In the genomic region with DNA sequence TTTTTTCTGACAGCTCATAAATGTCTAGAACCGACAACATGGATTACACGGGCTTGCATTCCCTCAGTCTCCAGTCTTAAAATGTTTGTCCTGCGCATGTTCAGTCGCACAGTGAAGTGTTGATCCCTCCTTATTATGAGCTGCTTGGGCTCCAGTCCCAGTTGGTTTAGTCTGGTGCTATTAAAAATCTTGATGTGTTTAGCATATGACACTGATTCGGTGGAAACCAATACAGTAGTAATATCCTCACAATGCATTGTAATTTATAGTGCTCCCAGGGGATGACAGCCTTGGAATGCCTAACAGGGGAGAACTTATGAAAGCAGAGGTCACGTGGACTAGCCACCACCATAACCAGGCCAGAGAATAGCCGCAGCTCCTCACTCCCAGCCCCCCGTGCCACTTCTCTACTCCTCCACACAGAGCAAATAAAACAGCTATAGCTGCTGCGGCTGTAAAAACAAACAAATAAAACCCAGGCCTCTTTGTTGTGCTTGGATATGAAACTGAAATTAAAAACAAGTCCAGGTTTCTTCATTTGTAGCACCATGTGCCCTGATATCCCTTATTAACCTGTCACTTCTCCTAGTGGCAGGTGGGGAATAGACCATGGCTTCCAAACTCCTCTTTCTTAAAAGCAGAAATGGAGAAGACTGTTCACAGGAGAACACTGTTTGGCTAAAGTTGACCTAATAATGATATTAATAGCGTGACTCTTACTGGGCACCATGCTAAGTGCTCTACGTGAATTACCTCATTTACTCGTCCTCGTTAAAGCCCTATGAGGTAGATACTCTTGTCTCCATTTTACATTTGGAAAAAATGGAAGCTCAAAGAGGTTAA, we compare ENCODE assay signal across 1 cellular context.
TF ChIP-seq lines count a peak whose summit lies in the region.

No MANE protein-coding gene starts in this region.

TF ChIP-seq in HEK293, 187 proteins besides CTCF, POLR2A, EP300 and RAD21 (continued from another document and continues in another):
- TF ChIP-seq, protein P1, sequence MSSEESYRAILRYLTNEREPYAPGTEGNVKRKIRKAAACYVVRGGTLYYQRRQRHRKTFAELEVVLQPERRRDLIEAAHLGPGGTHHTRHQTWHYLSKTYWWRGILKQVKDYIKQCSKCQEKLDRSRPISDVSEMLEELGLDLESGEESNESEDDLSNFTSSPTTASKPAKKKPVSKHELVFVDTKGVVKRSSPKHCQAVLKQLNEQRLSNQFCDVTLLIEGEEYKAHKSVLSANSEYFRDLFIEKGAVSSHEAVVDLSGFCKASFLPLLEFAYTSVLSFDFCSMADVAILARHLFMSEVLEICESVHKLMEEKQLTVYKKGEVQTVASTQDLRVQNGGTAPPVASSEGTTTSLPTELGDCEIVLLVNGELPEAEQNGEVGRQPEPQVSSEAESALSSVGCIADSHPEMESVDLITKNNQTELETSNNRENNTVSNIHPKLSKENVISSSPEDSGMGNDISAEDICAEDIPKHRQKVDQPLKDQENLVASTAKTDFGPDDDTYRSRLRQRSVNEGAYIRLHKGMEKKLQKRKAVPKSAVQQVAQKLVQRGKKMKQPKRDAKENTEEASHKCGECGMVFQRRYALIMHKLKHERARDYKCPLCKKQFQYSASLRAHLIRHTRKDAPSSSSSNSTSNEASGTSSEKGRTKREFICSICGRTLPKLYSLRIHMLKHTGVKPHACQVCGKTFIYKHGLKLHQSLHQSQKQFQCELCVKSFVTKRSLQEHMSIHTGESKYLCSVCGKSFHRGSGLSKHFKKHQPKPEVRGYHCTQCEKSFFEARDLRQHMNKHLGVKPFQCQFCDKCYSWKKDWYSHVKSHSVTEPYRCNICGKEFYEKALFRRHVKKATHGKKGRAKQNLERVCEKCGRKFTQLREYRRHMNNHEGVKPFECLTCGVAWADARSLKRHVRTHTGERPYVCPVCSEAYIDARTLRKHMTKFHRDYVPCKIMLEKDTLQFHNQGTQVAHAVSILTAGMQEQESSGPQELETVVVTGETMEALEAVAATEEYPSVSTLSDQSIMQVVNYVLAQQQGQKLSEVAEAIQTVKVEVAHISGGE (tag by site-specific recombination; conservative IDR thresholded peaks at IDR 0.05; ENCODE audit: low read depth) = no peak
- TF ChIP-seq ZNF555 (tag by site-specific recombination; conservative IDR thresholded peaks at IDR 0.05) (no peak), ZNF426 (tag by site-specific recombination; IDR thresholded peaks at IDR 0.05) (no peak), SCRT2 (tag by site-specific recombination; IDR thresholded peaks at IDR 0.05) (no peak), ZNF76 (tag by site-specific recombination; IDR thresholded peaks at IDR 0.05; ENCODE audit: borderline replicate concordance, low read depth) (peak; percentile 45; the same call in 1 of the 2 replicates), ZXDB (tag by site-specific recombination; IDR thresholded peaks at IDR 0.05) (no peak), GLI2 (tag by site-specific recombination; IDR thresholded peaks at IDR 0.05; ENCODE audit: borderline replicate concordance, low read depth) (no peak), ZFHX2 (tag by site-specific recombination; conservative IDR thresholded peaks at IDR 0.05) (no peak; the same call in 1 of the 2 replicates), ZSCAN16 (tag by site-specific recombination; IDR thresholded peaks at IDR 0.05) (no peak), ZNF660 (tag by site-specific recombination; IDR thresholded peaks at IDR 0.05) (no peak), PRDM1 (tag by site-specific recombination; IDR thresholded peaks at IDR 0.05) (no peak), ZNF530 (tag by site-specific recombination; IDR thresholded peaks at IDR 0.05; ENCODE audit: low read depth) (no peak), SALL2 (tag by site-specific recombination; IDR thresholded peaks at IDR 0.05; ENCODE audit: borderline replicate concordance) (no peak), ZNF623 (tag by site-specific recombination; IDR thresholded peaks at IDR 0.05) (no peak), KLF9 (tag by site-specific recombination; IDR thresholded peaks at IDR 0.05; ENCODE audit: low read depth) (no peak), ZNF211 (tag by site-specific recombination; IDR thresholded peaks at IDR 0.05; ENCODE audit: low read depth) (no peak), ZNF777 (tag by site-specific recombination; IDR thresholded peaks at IDR 0.05; ENCODE audit: borderline replicate concordance) (no peak), ZNF140 (tag by site-specific recombination; IDR thresholded peaks at IDR 0.05) (no peak), ZNF354C (tag by site-specific recombination; IDR thresholded peaks at IDR 0.05; ENCODE audit: borderline replicate concordance, low read depth) (no peak), TCF7L2 (IDR thresholded peaks at IDR 0.05; ENCODE audit: borderline replicate concordance, low read depth, low read length) (no peak), KLF1 (tag by site-specific recombination; IDR thresholded peaks at IDR 0.05) (no peak), ZNF155 (tag by site-specific recombination; IDR thresholded peaks at IDR 0.05) (no peak), HOXA7 (CRISPR knock-in tag; IDR thresholded peaks at IDR 0.05; ENCODE audit: borderline replicate concordance) (no peak), ZNF266 (tag by site-specific recombination; IDR thresholded peaks at IDR 0.05; ENCODE audit: low read depth) (no peak), ZNF169 (tag by site-specific recombination; IDR thresholded peaks at IDR 0.05) (no peak), ZNF501 (tag by site-specific recombination; IDR thresholded peaks at IDR 0.05) (no peak), ZNF214 (tag by site-specific recombination; IDR thresholded peaks at IDR 0.05; ENCODE audit: borderline replicate concordance) (no peak), ZNF707 (tag by site-specific recombination; IDR thresholded peaks at IDR 0.05) (no peak), ZNF560 (tag by site-specific recombination; IDR thresholded peaks at IDR 0.05; ENCODE audit: borderline replicate concordance) (no peak), ZNF112 (tag by site-specific recombination; IDR thresholded peaks at IDR 0.05) (no peak), ZNF146 (tag by site-specific recombination; IDR thresholded peaks at IDR 0.05) (no peak), BCL11A (tag by site-specific recombination; IDR thresholded peaks at IDR 0.05; ENCODE audit: low read depth) (peak; percentile 74; the same call in 1 of the 2 replicates), ZNF510 (tag by site-specific recombination; IDR thresholded peaks at IDR 0.05; ENCODE audit: insufficient replicate concordance) (no peak), SCRT1 (tag by site-specific recombination; IDR thresholded peaks at IDR 0.05; ENCODE audit: borderline replicate concordance) (no peak), ZBTB1 (tag by site-specific recombination; IDR thresholded peaks at IDR 0.05) (no peak), ZNF184 (tag by site-specific recombination; IDR thresholded peaks at IDR 0.05) (0 out of 2 replicates have a peak, but pooled peaks have one; percentile 34)
- TF ChIP-seq, protein P2, sequence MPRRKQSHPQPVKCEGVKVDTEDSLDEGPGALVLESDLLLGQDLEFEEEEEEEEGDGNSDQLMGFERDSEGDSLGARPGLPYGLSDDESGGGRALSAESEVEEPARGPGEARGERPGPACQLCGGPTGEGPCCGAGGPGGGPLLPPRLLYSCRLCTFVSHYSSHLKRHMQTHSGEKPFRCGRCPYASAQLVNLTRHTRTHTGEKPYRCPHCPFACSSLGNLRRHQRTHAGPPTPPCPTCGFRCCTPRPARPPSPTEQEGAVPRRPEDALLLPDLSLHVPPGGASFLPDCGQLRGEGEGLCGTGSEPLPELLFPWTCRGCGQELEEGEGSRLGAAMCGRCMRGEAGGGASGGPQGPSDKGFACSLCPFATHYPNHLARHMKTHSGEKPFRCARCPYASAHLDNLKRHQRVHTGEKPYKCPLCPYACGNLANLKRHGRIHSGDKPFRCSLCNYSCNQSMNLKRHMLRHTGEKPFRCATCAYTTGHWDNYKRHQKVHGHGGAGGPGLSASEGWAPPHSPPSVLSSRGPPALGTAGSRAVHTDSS (tag by site-specific recombination; IDR thresholded peaks at IDR 0.05) = no peak
- TF ChIP-seq, protein P3, sequence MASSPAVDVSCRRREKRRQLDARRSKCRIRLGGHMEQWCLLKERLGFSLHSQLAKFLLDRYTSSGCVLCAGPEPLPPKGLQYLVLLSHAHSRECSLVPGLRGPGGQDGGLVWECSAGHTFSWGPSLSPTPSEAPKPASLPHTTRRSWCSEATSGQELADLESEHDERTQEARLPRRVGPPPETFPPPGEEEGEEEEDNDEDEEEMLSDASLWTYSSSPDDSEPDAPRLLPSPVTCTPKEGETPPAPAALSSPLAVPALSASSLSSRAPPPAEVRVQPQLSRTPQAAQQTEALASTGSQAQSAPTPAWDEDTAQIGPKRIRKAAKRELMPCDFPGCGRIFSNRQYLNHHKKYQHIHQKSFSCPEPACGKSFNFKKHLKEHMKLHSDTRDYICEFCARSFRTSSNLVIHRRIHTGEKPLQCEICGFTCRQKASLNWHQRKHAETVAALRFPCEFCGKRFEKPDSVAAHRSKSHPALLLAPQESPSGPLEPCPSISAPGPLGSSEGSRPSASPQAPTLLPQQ (tag by site-specific recombination; IDR thresholded peaks at IDR 0.05) = peak; percentile 51; the same call in 1 of the 2 replicates
- TF ChIP-seq, protein P4, sequence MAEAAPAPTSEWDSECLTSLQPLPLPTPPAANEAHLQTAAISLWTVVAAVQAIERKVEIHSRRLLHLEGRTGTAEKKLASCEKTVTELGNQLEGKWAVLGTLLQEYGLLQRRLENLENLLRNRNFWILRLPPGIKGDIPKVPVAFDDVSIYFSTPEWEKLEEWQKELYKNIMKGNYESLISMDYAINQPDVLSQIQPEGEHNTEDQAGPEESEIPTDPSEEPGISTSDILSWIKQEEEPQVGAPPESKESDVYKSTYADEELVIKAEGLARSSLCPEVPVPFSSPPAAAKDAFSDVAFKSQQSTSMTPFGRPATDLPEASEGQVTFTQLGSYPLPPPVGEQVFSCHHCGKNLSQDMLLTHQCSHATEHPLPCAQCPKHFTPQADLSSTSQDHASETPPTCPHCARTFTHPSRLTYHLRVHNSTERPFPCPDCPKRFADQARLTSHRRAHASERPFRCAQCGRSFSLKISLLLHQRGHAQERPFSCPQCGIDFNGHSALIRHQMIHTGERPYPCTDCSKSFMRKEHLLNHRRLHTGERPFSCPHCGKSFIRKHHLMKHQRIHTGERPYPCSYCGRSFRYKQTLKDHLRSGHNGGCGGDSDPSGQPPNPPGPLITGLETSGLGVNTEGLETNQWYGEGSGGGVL (tag by site-specific recombination; IDR thresholded peaks at IDR 0.05) = no peak
- TF ChIP-seq, protein P5, sequence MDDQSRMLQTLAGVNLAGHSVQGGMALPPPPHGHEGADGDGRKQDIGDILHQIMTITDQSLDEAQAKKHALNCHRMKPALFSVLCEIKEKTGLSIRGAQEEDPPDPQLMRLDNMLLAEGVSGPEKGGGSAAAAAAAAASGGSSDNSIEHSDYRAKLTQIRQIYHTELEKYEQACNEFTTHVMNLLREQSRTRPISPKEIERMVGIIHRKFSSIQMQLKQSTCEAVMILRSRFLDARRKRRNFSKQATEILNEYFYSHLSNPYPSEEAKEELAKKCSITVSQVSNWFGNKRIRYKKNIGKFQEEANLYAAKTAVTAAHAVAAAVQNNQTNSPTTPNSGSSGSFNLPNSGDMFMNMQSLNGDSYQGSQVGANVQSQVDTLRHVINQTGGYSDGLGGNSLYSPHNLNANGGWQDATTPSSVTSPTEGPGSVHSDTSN (CRISPR knock-in tag; IDR thresholded peaks at IDR 0.05) = no peak
- TF ChIP-seq, protein P6, sequence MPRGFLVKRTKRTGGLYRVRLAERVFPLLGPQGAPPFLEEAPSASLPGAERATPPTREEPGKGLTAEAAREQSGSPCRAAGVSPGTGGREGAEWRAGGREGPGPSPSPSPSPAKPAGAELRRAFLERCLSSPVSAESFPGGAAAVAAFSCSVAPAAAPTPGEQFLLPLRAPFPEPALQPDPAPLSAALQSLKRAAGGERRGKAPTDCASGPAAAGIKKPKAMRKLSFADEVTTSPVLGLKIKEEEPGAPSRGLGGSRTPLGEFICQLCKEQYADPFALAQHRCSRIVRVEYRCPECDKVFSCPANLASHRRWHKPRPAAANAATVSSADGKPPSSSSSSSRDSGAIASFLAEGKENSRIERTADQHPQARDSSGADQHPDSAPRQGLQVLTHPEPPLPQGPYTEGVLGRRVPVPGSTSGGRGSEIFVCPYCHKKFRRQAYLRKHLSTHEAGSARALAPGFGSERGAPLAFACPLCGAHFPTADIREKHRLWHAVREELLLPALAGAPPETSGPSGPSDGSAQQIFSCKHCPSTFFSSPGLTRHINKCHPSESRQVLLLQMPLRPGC (tag by site-specific recombination; IDR thresholded peaks at IDR 0.05) = peak; percentile 89
- TF ChIP-seq, protein P7, sequence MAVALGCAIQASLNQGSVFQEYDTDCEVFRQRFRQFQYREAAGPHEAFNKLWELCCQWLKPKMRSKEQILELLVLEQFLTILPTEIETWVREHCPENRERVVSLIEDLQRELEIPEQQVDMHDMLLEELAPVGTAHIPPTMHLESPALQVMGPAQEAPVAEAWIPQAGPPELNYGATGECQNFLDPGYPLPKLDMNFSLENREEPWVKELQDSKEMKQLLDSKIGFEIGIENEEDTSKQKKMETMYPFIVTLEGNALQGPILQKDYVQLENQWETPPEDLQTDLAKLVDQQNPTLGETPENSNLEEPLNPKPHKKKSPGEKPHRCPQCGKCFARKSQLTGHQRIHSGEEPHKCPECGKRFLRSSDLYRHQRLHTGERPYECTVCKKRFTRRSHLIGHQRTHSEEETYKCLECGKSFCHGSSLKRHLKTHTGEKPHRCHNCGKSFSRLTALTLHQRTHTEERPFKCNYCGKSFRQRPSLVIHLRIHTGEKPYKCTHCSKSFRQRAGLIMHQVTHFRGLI (tag by site-specific recombination; IDR thresholded peaks at IDR 0.05) = no peak
- TF ChIP-seq, protein P8, sequence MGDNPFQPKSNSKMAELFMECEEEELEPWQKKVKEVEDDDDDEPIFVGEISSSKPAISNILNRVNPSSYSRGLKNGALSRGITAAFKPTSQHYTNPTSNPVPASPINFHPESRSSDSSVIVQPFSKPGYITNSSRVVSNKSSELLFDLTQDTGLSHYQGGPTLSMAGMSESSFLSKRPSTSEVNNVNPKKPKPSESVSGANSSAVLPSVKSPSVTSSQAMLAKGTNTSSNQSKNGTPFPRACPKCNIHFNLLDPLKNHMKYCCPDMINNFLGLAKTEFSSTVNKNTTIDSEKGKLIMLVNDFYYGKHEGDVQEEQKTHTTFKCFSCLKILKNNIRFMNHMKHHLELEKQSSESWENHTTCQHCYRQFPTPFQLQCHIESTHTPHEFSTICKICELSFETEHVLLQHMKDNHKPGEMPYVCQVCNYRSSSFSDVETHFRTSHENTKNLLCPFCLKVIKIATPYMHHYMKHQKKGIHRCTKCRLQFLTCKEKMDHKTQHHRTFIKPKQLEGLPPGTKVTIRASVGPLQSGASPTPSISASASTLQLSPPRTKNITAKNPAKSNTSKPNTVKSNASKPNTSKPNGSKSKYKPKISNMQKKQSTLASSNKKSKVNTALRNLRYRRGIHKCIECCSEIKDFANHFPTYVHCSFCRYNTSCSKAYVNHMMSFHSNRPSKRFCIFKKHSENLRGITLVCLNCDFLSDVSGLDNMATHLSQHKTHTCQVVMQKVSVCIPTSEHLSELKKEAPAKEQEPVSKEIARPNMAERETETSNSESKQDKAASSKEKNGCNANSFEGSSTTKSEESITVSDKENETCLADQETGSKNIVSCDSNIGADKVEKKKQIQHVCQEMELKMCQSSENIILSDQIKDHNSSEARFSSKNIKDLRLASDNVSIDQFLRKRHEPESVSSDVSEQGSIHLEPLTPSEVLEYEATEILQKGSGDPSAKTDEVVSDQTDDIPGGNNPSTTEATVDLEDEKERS (tag by site-specific recombination; IDR thresholded peaks at IDR 0.05) = no peak
